In genomic region chr19:57191141-57192063, GRCh38 we compare ENCODE assay signal across 8 cellular contexts. TPM values are rescaled to one million over a fixed set of nuclear protein-coding genes. Genes with fewer than 3 reads are reported as not detected.
A peak's percentile ranks its signal among the peaks of the same experiment; 100 is the strongest.
DNase-seq lines count a peak whose midpoint lies in the region; ATAC-seq and TF ChIP-seq lines count a peak whose summit lies in the region.

TSS of gene ZNF264 (plus strand) at chr19:57191500. CDS start at chr19:57191914, 414 bp downstream.

- DNase-seq in GM19238 (ENCODE audit: insufficient read length, low spot score) (peak; percentile 80), NCI-H748 (lab: John Stamatoyannopoulos, UW; ENCODE audit: unreplicated experiment) (peak; percentile 94), lower lobe of right lung (peak; percentile 95)
- DNase-seq in activated CD8-positive, alpha-beta memory T cell treated with anti-CD3 and anti-CD28 coated beads for 1 hour (ENCODE audit: extremely low read depth in 1 of 2, low read depth in 1 of 2) = peak; percentile 63 to 85
- peak; percentile 80 for DNase-seq in effector CD4-positive, alpha-beta T cell
- peak; percentile 64 to 83 (median 69) for DNase-seq in stimulated activated CD4-positive, alpha-beta T cell treated with anti-CD3 and anti-CD28 coated beads, TNF-alpha, amount 100 ng/mL, for 1 hour (ENCODE audit: low read depth in 3 of 3, low spot score in 1 of 3)

- H3K27me3 ChIP-seq in BLaER1 (no peaks in the 10 kb centered on the region), lower lobe of right lung (ENCODE audit: low read depth) (no peaks in the 10 kb centered on the region)

- H4K20me1 ChIP-seq in BLaER1 = peaks cover 24% of the 10 kb centered on the region; the same call in 1 of the 2 replicates

- H3K4me3 ChIP-seq in BLaER1 (peak within 1 kb of the TSS; percentile 98), lower lobe of right lung (peak within 1 kb of the TSS; percentile 100)

- intact Hi-C loops in lower lobe of right lung (cut with DNase I) = no loop called here

- peak within 1 kb of the TSS; percentile 88 for H3K27ac ChIP-seq in BLaER1
- H3K27ac ChIP-seq in lower lobe of right lung = peak within 1 kb of the TSS; percentile 88

- peaks cover 20% of the 10 kb centered on the region for H3K4me1 ChIP-seq in BLaER1
- H3K4me1 ChIP-seq in lower lobe of right lung = peaks cover 20% of the 10 kb centered on the region

- peak within 1 kb of the TSS; percentile 93 for H3K4me2 ChIP-seq in BLaER1

- H3K9me3 ChIP-seq in BLaER1 (peaks cover 61% of the 10 kb centered on the region), lower lobe of right lung (peaks cover 4% of the 10 kb centered on the region)

- TF ChIP-seq CTCF in lower lobe of right lung (IDR thresholded peaks at IDR 0.05) = no peak

- peak within 1 kb of the TSS; percentile 92 for H3K9ac ChIP-seq in BLaER1

- peaks cover 49% of the 10 kb centered on the region for H3K36me3 ChIP-seq in BLaER1
- peaks cover 29% of the 10 kb centered on the region for H3K36me3 ChIP-seq in lower lobe of right lung

- ATAC-seq in HG03442 (IDR thresholded peaks at IDR 0.05; ENCODE audit: unreplicated experiment) = peak; percentile 93
- ATAC-seq in lower lobe of right lung = peak; percentile 98 to 99

RNA-seq across cellular contexts. Expression of gene ZNF264, which starts in this region (rescaled TPM):
- total RNA-seq in lower lobe of right lung = 41.9 TPM

Comparison
In these comparisons a context has a peak if more than half of its experiments do, and no peak if none do; other contexts are left out.
1. Peak in every context shown above with its lines: DNase-seq, ATAC-seq, H3K4me3 ChIP-seq and H3K27ac ChIP-seq.